ENCODE assay signal across 8 cellular contexts in the genomic region with DNA sequence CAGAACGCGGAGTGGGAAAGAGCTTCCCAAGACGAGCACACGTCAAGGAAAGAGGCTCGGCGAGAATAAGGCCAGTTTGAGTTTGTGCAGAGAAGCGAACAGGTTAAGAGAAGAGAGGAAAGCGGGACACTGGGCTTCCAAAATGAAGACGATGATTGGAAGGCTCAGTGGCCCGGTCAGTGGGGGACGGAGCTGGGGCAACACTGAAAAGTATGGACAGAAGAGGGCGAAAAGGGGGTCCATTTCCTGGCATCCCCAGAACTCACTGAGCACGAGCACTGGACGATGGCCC. TPM values are rescaled to one million over a fixed set of nuclear protein-coding genes. Genes with fewer than 3 reads are reported as not detected.
DNase-seq lines count a peak whose midpoint lies in the region; ATAC-seq, FAIRE-seq and TF ChIP-seq lines count a peak whose summit lies in the region.

No MANE protein-coding gene starts in this region.

- CTCF ChIA-PET in A549 (lab: Yijun Ruan, JAX): interaction anchor here (1.4 to 1.9 kb wide), 4 partner anchors 10 to 108 kb away, joined by 3 to 8 read pairs (median 5); no protein-coding TSS in a partner anchor
- CTCF ChIA-PET in HEK293 (lab: Yijun Ruan, JAX): interaction anchor here (0.7 to 2.1 kb wide), 5 partner anchors 19 to 403 kb away, joined by 3 to 14 read pairs (median 4); no protein-coding TSS in a partner anchor

- FAIRE-seq in A549 (lab: Jason Lieb, UNC) (no peak), kidney (lab: Jason Lieb, UNC) (no peak)

- peak overlapping the region; percentile 52 to 90 for H3K9ac ChIP-seq in kidney (ENCODE audit: low read length in 2 of 2)

- TF ChIP-seq RAD21 in A549 (conservative IDR thresholded peaks at IDR 0.05 in 1 of 2, IDR thresholded peaks at IDR 0.05 in 1 of 2): no peak

- H3K4me2 ChIP-seq in A549: peak overlapping the region; percentile 94

- peak overlapping the region; percentile 93 for H3K27ac Mint-ChIP-seq in activated naive CD8-positive, alpha-beta T cell treated with anti-CD3 and anti-CD28 coated beads for 36 hours

- under 1% methylated on average over 12 of the region's 14 CpGs for WGBS in A549 (ENCODE audit: missing lambda C conversion rate)

- H3K4me3 ChIP-seq in A549 (peak overlapping the region; percentile 75), HEK293 (ENCODE audit: low read depth, low read length) (peak overlapping the region; percentile 71), kidney (ENCODE audit: low read length in 2 of 2) (peak overlapping the region; percentile 84 to 92)

- no peaks in the 10 kb centered on the region for H3K9me3 Mint-ChIP-seq in activated naive CD8-positive, alpha-beta T cell treated with anti-CD3 and anti-CD28 coated beads for 36 hours

- DNase-seq in A549 (ENCODE audit: low read depth in 1 of 2, low spot score in 1 of 2) (no peak), kidney (no peak), D341Med (ENCODE audit: low spot score) (no peak), epidermal melanocyte (ENCODE audit: insufficient read length, low spot score) (no peak)
- DNase-seq in activated naive CD8-positive, alpha-beta T cell treated with anti-CD3 and anti-CD28 coated beads for 36 hours: no peak

- no peak for TF ChIP-seq POLR2A in A549 (IDR thresholded peaks at IDR 0.05; ENCODE audit: low read length)

- H3K27ac ChIP-seq in A549 (peak overlapping the region; percentile 87 to 89), HEK293 (ENCODE audit: extremely low read depth, low read depth, low read length) (peak overlapping the region; percentile 65), kidney (ENCODE audit: low read depth in 2 of 2, low read length in 2 of 2) (peak overlapping the region; percentile 82 to 85), temporal lobe (ENCODE audit: low read depth, low read length) (peak overlapping the region; percentile 90)

- peak in 1 of 2 experiments; percentile 71; a peak in 3 of 6 replicates for ATAC-seq in A549
- ATAC-seq in GM18873 (IDR thresholded peaks at IDR 0.05; ENCODE audit: low FRiP score, unreplicated experiment): no peak

- peaks cover 16% of the 10 kb centered on the region; the same call in 2 of the 3 replicates for H3K4me1 ChIP-seq in A549
- peaks cover 5% of the 10 kb centered on the region; the same call in 1 of the 2 replicates for H3K4me1 ChIP-seq in HEK293 (ENCODE audit: control insufficient read depth, insufficient read depth, low read length)
- H3K4me1 ChIP-seq in kidney (ENCODE audit: control insufficient read depth in 1 of 2, insufficient read depth in 1 of 2, low read depth in 1 of 2, low read length in 2 of 2): peaks cover 6 to 11% of the 10 kb centered on the region in 2 donors

- peak overlapping the region; percentile 98 for H3K4me3 Mint-ChIP-seq in activated naive CD8-positive, alpha-beta T cell treated with anti-CD3 and anti-CD28 coated beads for 36 hours

- H3K36me3 Mint-ChIP-seq in activated naive CD8-positive, alpha-beta T cell treated with anti-CD3 and anti-CD28 coated beads for 36 hours: peaks cover 39% of the 10 kb centered on the region

- no peaks in the 10 kb centered on the region for H3K27me3 Mint-ChIP-seq in activated naive CD8-positive, alpha-beta T cell treated with anti-CD3 and anti-CD28 coated beads for 36 hours

- no peak for TF ChIP-seq EP300 in A549 (IDR thresholded peaks at IDR 0.05)

- intact Hi-C loops in kidney (cut with DNase I): no loop called here

- POLR2A ChIA-PET in A549 (lab: Yijun Ruan, JAX) (interaction anchor here (1.0 to 1.6 kb wide), 4 partner anchors 12 to 108 kb away, joined by 3 to 6 read pairs (median 4); partner anchors contain the start of gene SMG5), HEK293 (lab: Yijun Ruan, JAX) (interaction anchor here (0.8 to 1.4 kb wide), 9 partner anchors 9 to 84 kb away, joined by 3 to 9 read pairs (median 3); partner anchors contain the start of genes SMG5 and TMEM79)

- peaks cover 28% of the 10 kb centered on the region for H3K4me1 Mint-ChIP-seq in activated naive CD8-positive, alpha-beta T cell treated with anti-CD3 and anti-CD28 coated beads for 36 hours

- H3K36me3 ChIP-seq in HEK293 (ENCODE audit: control insufficient read depth in 2 of 2, insufficient read depth in 1 of 2, low read length in 2 of 2) (peaks cover 27 to 39% of the 10 kb centered on the region in 2 experiments), kidney (ENCODE audit: control insufficient read depth in 1 of 2, insufficient read depth in 2 of 2, low read length in 2 of 2) (peaks cover 6 to 24% of the 10 kb centered on the region in 2 donors)

- no peaks in the 10 kb centered on the region for H3K9me3 ChIP-seq in A549
- H3K9me3 ChIP-seq in HEK293 (ENCODE audit: control insufficient read depth, insufficient read depth, low read depth, low read length): no peaks in the 10 kb centered on the region
- no peaks in the 10 kb centered on the region for H3K9me3 ChIP-seq in kidney (ENCODE audit: control insufficient read depth in 1 of 2, low read length in 2 of 2)

- TF ChIP-seq CTCF in A549 (IDR thresholded peaks at IDR 0.05): no peak
- no peak; the same call in 1 of the 2 replicates for TF ChIP-seq CTCF in HEK293 (tag by site-specific recombination; IDR thresholded peaks at IDR 0.05)
- no peak for TF ChIP-seq CTCF in kidney (IDR thresholded peaks at IDR 0.05; ENCODE audit: borderline replicate concordance, extremely low read depth, insufficient read depth)

TF ChIP-seq in A549, 52 proteins besides CTCF, POLR2A, EP300 and RAD21:
- TF ChIP-seq ZSCAN20 (CRISPR knock-in tag; IDR thresholded peaks at IDR 0.05) (no peak), PHF8 (IDR thresholded peaks at IDR 0.05; ENCODE audit: borderline replicate concordance, low read depth) (peak; percentile 20)

TF ChIP-seq in HEK293, 187 proteins besides CTCF, POLR2A, EP300 and RAD21 (continues in another document):
- TF ChIP-seq ZNF341 (tag by site-specific recombination; IDR thresholded peaks at IDR 0.05; ENCODE audit: low read depth): no peak
- TF ChIP-seq ZNF529 (tag by site-specific recombination; IDR thresholded peaks at IDR 0.05; ENCODE audit: insufficient replicate concordance): no peak

RNA-seq across cellular contexts. Expression of gene CCT3, which starts 0.3 kb away (rescaled TPM):
- polyA plus RNA-seq in A549 (2011; rRNA removed) (528 and 530 TPM in 2 replicates), A549 (2017; fragmentation: RNase III; extraction: RNeasy Plus Mini Kit Qiagen cat#74134 plus additional on column Dnase treatment) (804 to 909 TPM (median 824 TPM) in 3 replicates), kidney (ENCODE audit: insufficient read depth, low read depth, low replicate concordance) (181 TPM)
- polyA plus RNA-seq in A549 (2012; cell fraction: cytosol; rRNA removed): 604 and 615 TPM in 2 replicates
- polyA plus RNA-seq in A549 (2012; cell fraction: nucleus; rRNA removed): 460 and 483 TPM in 2 replicates
- polyA minus RNA-seq in A549 (2011; rRNA and poly(A)+ RNA removed): 437 and 471 TPM in 2 replicates
- total RNA-seq in activated naive CD8-positive, alpha-beta T cell treated with anti-CD3 and anti-CD28 coated beads for 36 hours: 100 to 1,000 TPM; 497 to 499 TPM
- total RNA-seq in kidney (149 TPM), temporal lobe (267 TPM)

RNA-seq across cellular contexts. Expression of gene TSACC, which starts 0.5 kb away (rescaled TPM):
- 3.9 and 4.7 TPM in 2 replicates for polyA plus RNA-seq in A549 (2011; rRNA removed)
- polyA plus RNA-seq in A549 (2012; cell fraction: cytosol; rRNA removed): 4.8 and 5.3 TPM in 2 replicates
- polyA plus RNA-seq in A549 (2012; cell fraction: nucleus; rRNA removed): 1.3 TPM in 2 replicates
- 2.6 to 3.2 TPM (median 3.0 TPM) in 3 replicates for polyA plus RNA-seq in A549 (2017; fragmentation: RNase III; extraction: RNeasy Plus Mini Kit Qiagen cat#74134 plus additional on column Dnase treatment)
- polyA minus RNA-seq in A549 (2011; rRNA and poly(A)+ RNA removed): 0.83 and 1.1 TPM in 2 replicates
- not detected for total RNA-seq in activated naive CD8-positive, alpha-beta T cell treated with anti-CD3 and anti-CD28 coated beads for 36 hours
- total RNA-seq in kidney: not detected
- 1.1 TPM for polyA plus RNA-seq in kidney (ENCODE audit: insufficient read depth, low read depth, low replicate concordance)
- not detected for total RNA-seq in temporal lobe

RNA-seq across cellular contexts. Expression of gene RHBG, which starts 31.2 kb away (rescaled TPM):
- polyA plus RNA-seq in A549 (2011; rRNA removed): 0.04 and 0.06 TPM in 2 replicates
- polyA plus RNA-seq in A549 (2012; cell fraction: cytosol; rRNA removed): 0.04 and 0.09 TPM in 2 replicates
- polyA plus RNA-seq in A549 (2012; cell fraction: nucleus; rRNA removed): 0.51 and 0.64 TPM in 2 replicates
- 0.08 TPM in 1 of 3 replicates, not detected in the others for polyA plus RNA-seq in A549 (2017; fragmentation: RNase III; extraction: RNeasy Plus Mini Kit Qiagen cat#74134 plus additional on column Dnase treatment)
- 0.19 TPM in 1 of 2 replicates, not detected in the other for polyA minus RNA-seq in A549 (2011; rRNA and poly(A)+ RNA removed)
- not detected for total RNA-seq in activated naive CD8-positive, alpha-beta T cell treated with anti-CD3 and anti-CD28 coated beads for 36 hours
- 4.2 TPM for total RNA-seq in kidney
- 61.9 TPM for polyA plus RNA-seq in kidney (ENCODE audit: insufficient read depth, low read depth, low replicate concordance)
- not detected for total RNA-seq in temporal lobe

RNA-seq across cellular contexts. Expression of gene VHLL, which starts 38.7 kb away (rescaled TPM):
- polyA plus RNA-seq in A549 (2011; rRNA removed) (not detected in 2 replicates), A549 (2017; fragmentation: RNase III; extraction: RNeasy Plus Mini Kit Qiagen cat#74134 plus additional on column Dnase treatment) (not detected in 3 replicates), kidney (ENCODE audit: insufficient read depth, low read depth, low replicate concordance) (not detected)
- polyA plus RNA-seq in A549 (2012; cell fraction: cytosol; rRNA removed): not detected in 2 replicates
- polyA plus RNA-seq in A549 (2012; cell fraction: nucleus; rRNA removed): 0.24 and 0.26 TPM in 2 replicates
- 0.58 TPM in 1 of 2 replicates, not detected in the other for polyA minus RNA-seq in A549 (2011; rRNA and poly(A)+ RNA removed)
- not detected for total RNA-seq in activated naive CD8-positive, alpha-beta T cell treated with anti-CD3 and anti-CD28 coated beads for 36 hours
- total RNA-seq in kidney (not detected), temporal lobe (0.25 TPM)

RNA-seq across cellular contexts. Expression of gene GLMP, which starts 42.4 kb away (rescaled TPM):
- polyA plus RNA-seq in A549 (2011; rRNA removed): 12.4 and 16.9 TPM in 2 replicates
- 17.2 and 23.4 TPM in 2 replicates for polyA plus RNA-seq in A549 (2012; cell fraction: cytosol; rRNA removed)
- 24.1 and 24.6 TPM in 2 replicates for polyA plus RNA-seq in A549 (2012; cell fraction: nucleus; rRNA removed)
- polyA plus RNA-seq in A549 (2017; fragmentation: RNase III; extraction: RNeasy Plus Mini Kit Qiagen cat#74134 plus additional on column Dnase treatment): 23.0 to 32.5 TPM (median 29.0 TPM) in 3 replicates
- 11.4 and 11.5 TPM in 2 replicates for polyA minus RNA-seq in A549 (2011; rRNA and poly(A)+ RNA removed)
- 10 to 100 TPM; 17.0 to 20.5 TPM for total RNA-seq in activated naive CD8-positive, alpha-beta T cell treated with anti-CD3 and anti-CD28 coated beads for 36 hours
- total RNA-seq in kidney: 52.4 TPM
- polyA plus RNA-seq in kidney (ENCODE audit: insufficient read depth, low read depth, low replicate concordance): 154 TPM
- total RNA-seq in temporal lobe: 8.9 TPM
